In the genomic region with DNA sequence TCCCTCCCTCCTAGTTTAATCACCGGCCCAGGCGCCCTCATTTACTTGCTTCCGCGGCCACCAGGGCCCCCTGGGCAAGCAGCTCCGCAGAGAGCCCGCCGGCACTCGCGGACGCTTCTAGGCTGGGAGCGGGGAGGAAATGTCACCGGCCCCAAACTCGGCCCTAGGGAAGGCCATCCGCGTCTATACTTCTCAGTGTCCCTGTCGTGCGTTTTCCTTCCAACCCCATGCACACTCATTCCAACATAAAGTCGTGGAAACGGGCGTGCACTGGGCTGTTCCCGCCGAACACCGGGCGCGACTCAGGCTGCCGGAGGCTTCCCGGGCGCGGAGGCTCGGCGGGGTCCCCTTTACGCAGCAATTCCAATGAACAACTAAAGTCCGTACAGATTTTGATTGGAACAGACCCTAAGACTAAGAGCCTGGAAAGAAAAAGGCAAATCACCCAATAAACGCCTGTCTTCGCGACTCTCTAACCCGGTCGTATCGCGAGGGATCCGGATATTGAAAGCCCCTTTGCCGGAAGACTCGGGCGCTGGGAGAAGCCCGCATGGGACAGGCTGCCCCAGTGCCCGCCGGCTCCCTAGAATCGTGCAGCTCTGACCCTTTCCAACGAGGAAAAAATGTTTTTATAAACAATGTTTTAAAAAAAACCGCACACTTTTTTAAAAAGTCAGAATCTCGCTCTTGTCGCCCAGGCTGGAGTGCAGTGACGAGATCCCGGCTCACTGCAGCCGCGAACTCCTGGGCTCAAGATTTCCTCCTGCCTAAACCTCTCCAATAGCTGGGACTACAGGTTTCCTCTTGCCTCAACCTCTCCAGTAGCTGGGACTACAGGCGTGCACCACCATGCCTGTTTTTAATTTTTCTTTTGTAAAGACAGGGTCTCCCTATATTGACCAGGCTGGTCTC, we compare ENCODE assay signal across 10 cellular contexts. TPM values are rescaled to one million over a fixed set of nuclear protein-coding genes. Genes with fewer than 3 reads are reported as not detected.
DNase-seq lines count a peak whose midpoint lies in the region; FAIRE-seq and TF ChIP-seq lines count a peak whose summit lies in the region.
"Had no signal": no experiment of that assay in that cellular context is flagged by ENCODE, and none has a peak within 500 bp of the region (broad histone marks: within the 10 kb centered on the region; RNA-seq: fewer than 3 reads in every experiment).

No MANE protein-coding gene starts in this region.

- FAIRE-seq in keratinocyte (lab: Jason Lieb, UNC) (no peak), GM19239 (lab: Jason Lieb, UNC) (no peak)
- FAIRE-seq: islet of Langerhans had no signal

- H3K27ac ChIP-seq in keratinocyte (ENCODE audit: control insufficient read depth, insufficient read depth, low read length) (no peak overlapping the region), testis (no peak overlapping the region)

- intact Hi-C loops in activated T-helper 1 cell treated with anti-CD3 and anti-CD28 coated beads, Interleukin-12 subunit alpha, Interleukin-12 subunit beta, Interleukin-2, Interleukin-4 antibody, amounts not matched to agents 30 ng/mL and 10 ng/mL and 1 ng/mL, durations not matched to agents 14 hours and 24 hours and 36 hours (cut with micrococcal nuclease): no loop called here
- intact Hi-C loops in testis (cut with DNase I; ENCODE audit: low total_unique reads): no loop called here

- peak overlapping the region; percentile 64 for H2AFZ ChIP-seq in keratinocyte (ENCODE audit: control insufficient read depth, low read length)

- no peak overlapping the region for H3K27ac Mint-ChIP-seq in activated T-cell treated with anti-CD3 and anti-CD28 coated beads, Interleukin-2, amount 50 U/mL, for 24 hours
- H3K27ac Mint-ChIP-seq in activated T-helper 1 cell treated with anti-CD3 and anti-CD28 coated beads, Interleukin-12 subunit alpha, Interleukin-12 subunit beta, Interleukin-2, Interleukin-4 antibody, amounts not matched to agents 30 ng/mL and 10 ng/mL and 1 ng/mL, durations not matched to agents 14 hours and 24 hours and 36 hours: peak overlapping the region; percentile 20

- no peaks in the 10 kb centered on the region for H3K9me1 ChIP-seq in keratinocyte (ENCODE audit: control insufficient read depth, extremely low read depth, insufficient read depth, low read length)

- peaks cover 12% of the 10 kb centered on the region for H3K4me1 ChIP-seq in keratinocyte (ENCODE audit: control insufficient read depth, extremely low read depth, insufficient read depth, low read length)
- H3K4me1 ChIP-seq in testis: peaks cover 23% of the 10 kb centered on the region

- H3K36me3 Mint-ChIP-seq in activated T-cell treated with anti-CD3 and anti-CD28 coated beads, Interleukin-2, amount 50 U/mL, for 24 hours (ENCODE audit: low read depth): no peaks in the 10 kb centered on the region
- peaks cover 4% of the 10 kb centered on the region for H3K36me3 Mint-ChIP-seq in activated T-helper 1 cell treated with anti-CD3 and anti-CD28 coated beads, Interleukin-12 subunit alpha, Interleukin-12 subunit beta, Interleukin-2, Interleukin-4 antibody, amounts not matched to agents 30 ng/mL and 10 ng/mL and 1 ng/mL, durations not matched to agents 14 hours and 24 hours and 36 hours (ENCODE audit: low read depth)

- dilution Hi-C loops in keratinocyte (cut with MboI; ENCODE audit: extremely low pct_ligation_motif_present, low sequenced_read_pairs): loop anchor here (25.0 kb wide), 1 partner anchor 363 kb away; no protein-coding TSS in a partner anchor

- H3K9me3 ChIP-seq in keratinocyte (ENCODE audit: control insufficient read depth, low read depth, low read length) (no peaks in the 10 kb centered on the region), testis (no peaks in the 10 kb centered on the region)

- no peak for TF ChIP-seq CTCF in keratinocyte (optimal IDR thresholded peaks at IDR 0.05 in 1 of 3, IDR thresholded peaks at IDR 0.05 in 1 of 3, conservative IDR thresholded peaks at IDR 0.05 in 1 of 3; ENCODE audit: extremely low read depth in 1 of 3, insufficient read depth in 2 of 3, low read length in 3 of 3)
- TF ChIP-seq CTCF in testis (IDR thresholded peaks at IDR 0.05): no peak

- H4K20me1 ChIP-seq in keratinocyte (ENCODE audit: control insufficient read depth, extremely low read depth, insufficient read depth, low read length): no peaks in the 10 kb centered on the region

- peak overlapping the region; percentile 26 for H3K9ac ChIP-seq in keratinocyte (ENCODE audit: control insufficient read depth, extremely low read depth, insufficient read depth, low read length)

- H3K27me3 ChIP-seq in keratinocyte (ENCODE audit: control insufficient read depth, extremely low read depth, insufficient read depth, low read length): peaks cover 64% of the 10 kb centered on the region
- no peaks in the 10 kb centered on the region for H3K27me3 ChIP-seq in testis

- H3K4me3 Mint-ChIP-seq in activated T-cell treated with anti-CD3 and anti-CD28 coated beads, Interleukin-2, amount 50 U/mL, for 24 hours: peak overlapping the region; percentile 76
- peak overlapping the region; percentile 79 for H3K4me3 Mint-ChIP-seq in activated T-helper 1 cell treated with anti-CD3 and anti-CD28 coated beads, Interleukin-12 subunit alpha, Interleukin-12 subunit beta, Interleukin-2, Interleukin-4 antibody, amounts not matched to agents 30 ng/mL and 10 ng/mL and 1 ng/mL, durations not matched to agents 14 hours and 24 hours and 36 hours

- no peak for TF ChIP-seq POLR2A in testis (IDR thresholded peaks at IDR 0.05)

- H3K27me3 Mint-ChIP-seq in activated T-cell treated with anti-CD3 and anti-CD28 coated beads, Interleukin-2, amount 50 U/mL, for 24 hours: peaks cover 85% of the 10 kb centered on the region
- H3K27me3 Mint-ChIP-seq in activated T-helper 1 cell treated with anti-CD3 and anti-CD28 coated beads, Interleukin-12 subunit alpha, Interleukin-12 subunit beta, Interleukin-2, Interleukin-4 antibody, amounts not matched to agents 30 ng/mL and 10 ng/mL and 1 ng/mL, durations not matched to agents 14 hours and 24 hours and 36 hours (ENCODE audit: insufficient read depth): peaks cover 75% of the 10 kb centered on the region

- peak overlapping the region; percentile 88 for H3K4me2 ChIP-seq in keratinocyte (ENCODE audit: control insufficient read depth, extremely low read depth, insufficient read depth, low read depth, low read length)

- peak; percentile 37 for DNase-seq in activated T-cell treated with anti-CD3 and anti-CD28 coated beads, Interleukin-2, amount 50 U/mL, for 24 hours
- DNase-seq in activated T-cell treated with anti-CD3 and anti-CD28 coated beads for 4 hours: no peak
- DNase-seq in activated T-helper 1 cell treated with anti-CD3 and anti-CD28 coated beads, Interleukin-12 subunit alpha, Interleukin-12 subunit beta, Interleukin-2, Interleukin-4 antibody, amounts not matched to agents 30 ng/mL and 10 ng/mL and 1 ng/mL, durations not matched to agents 14 hours and 24 hours and 36 hours (ENCODE audit: low spot score): no peak
- DNase-seq in keratinocyte (ENCODE audit: low read depth, low spot score): no peak
- no peak for DNase-seq in testis
- DNase-seq in GM19239 (ENCODE audit: insufficient read length, low spot score): no peak
- no peak for DNase-seq in NCI-H187 treated with DMSO at 0.1 percent for 48 hours (lab: John Stamatoyannopoulos, UW)
- no peak for DNase-seq in NCI-H524 treated with DMSO at 0.1 percent for 48 hours (lab: John Stamatoyannopoulos, UW)
- DNase-seq: NCI-H1092 had no signal

- 2 to 3% methylated on average over 55 to 57 of the region's 57 CpGs for WGBS in testis, 2 donors

- no peaks in the 10 kb centered on the region for H3K79me2 ChIP-seq in keratinocyte (ENCODE audit: control insufficient read depth, insufficient read depth, low read length)

- no peaks in the 10 kb centered on the region for H3K36me3 ChIP-seq in keratinocyte (ENCODE audit: control insufficient read depth in 2 of 2, extremely low read depth in 1 of 2, insufficient read depth in 2 of 2, low read length in 2 of 2)
- no peaks in the 10 kb centered on the region for H3K36me3 ChIP-seq in testis (ENCODE audit: low read depth, missing control alignments)

- no peaks in the 10 kb centered on the region for H3K9me3 Mint-ChIP-seq in activated T-cell treated with anti-CD3 and anti-CD28 coated beads, Interleukin-2, amount 50 U/mL, for 24 hours
- no peaks in the 10 kb centered on the region for H3K9me3 Mint-ChIP-seq in activated T-helper 1 cell treated with anti-CD3 and anti-CD28 coated beads, Interleukin-12 subunit alpha, Interleukin-12 subunit beta, Interleukin-2, Interleukin-4 antibody, amounts not matched to agents 30 ng/mL and 10 ng/mL and 1 ng/mL, durations not matched to agents 14 hours and 24 hours and 36 hours

- peaks cover 29% of the 10 kb centered on the region for H3K4me1 Mint-ChIP-seq in activated T-cell treated with anti-CD3 and anti-CD28 coated beads, Interleukin-2, amount 50 U/mL, for 24 hours (ENCODE audit: low read depth)
- peaks cover 38% of the 10 kb centered on the region for H3K4me1 Mint-ChIP-seq in activated T-helper 1 cell treated with anti-CD3 and anti-CD28 coated beads, Interleukin-12 subunit alpha, Interleukin-12 subunit beta, Interleukin-2, Interleukin-4 antibody, amounts not matched to agents 30 ng/mL and 10 ng/mL and 1 ng/mL, durations not matched to agents 14 hours and 24 hours and 36 hours (ENCODE audit: low read depth)

- peak overlapping the region; percentile 7 to 68 (median 57) for H3K4me3 ChIP-seq in keratinocyte (ENCODE audit: control insufficient read depth in 2 of 3, extremely low read depth in 1 of 3, insufficient read depth in 2 of 3, low read depth in 1 of 3, low read length in 3 of 3)
- peak overlapping the region; percentile 13 to 51 for H3K4me3 ChIP-seq in testis

RNA-seq across cellular contexts. Expression of a gene that starts 1.3 kb away (rescaled TPM):
- 8.8 and 9.1 TPM in 2 replicates for total RNA-seq in activated T-helper 1 cell treated with anti-CD3 and anti-CD28 coated beads, Interleukin-12 subunit alpha, Interleukin-12 subunit beta, Interleukin-2, Interleukin-4 antibody, amounts not matched to agents 30 ng/mL and 10 ng/mL and 1 ng/mL, durations not matched to agents 14 hours and 24 hours and 36 hours
- polyA plus RNA-seq in keratinocyte (0.55 to 0.87 TPM (median 0.59 TPM) in 3 replicates), testis (ENCODE audit: insufficient read depth, low read depth, low replicate concordance) (5.0 TPM)
- polyA plus RNA-seq in keratinocyte (2011; ENCODE audit: low read depth): 2.6 TPM
- 0.64 and 0.67 TPM in 2 replicates for polyA plus RNA-seq in keratinocyte (2011; cell fraction: cytosol; rRNA removed)
- polyA plus RNA-seq in keratinocyte (2011; cell fraction: nucleus; rRNA removed): 0.46 and 0.60 TPM in 2 replicates
- polyA plus RNA-seq in keratinocyte (2012; ENCODE audit: low replicate concordance): 0.86 and 6.3 TPM in 2 replicates
- polyA minus RNA-seq in keratinocyte: 0.45 to 0.63 TPM (median 0.56 TPM) in 3 replicates
- not detected for polyA minus RNA-seq in keratinocyte (2011; cell fraction: cytosol; rRNA and poly(A)+ RNA removed)
- 0.84 and 0.93 TPM in 2 replicates for polyA minus RNA-seq in keratinocyte (2011; cell fraction: nucleus; rRNA and poly(A)+ RNA removed)
- 1 to 10 TPM; 4.3 to 4.5 TPM for total RNA-seq in testis
